8 cellular contexts compared by ENCODE assay signal in the genomic region with DNA sequence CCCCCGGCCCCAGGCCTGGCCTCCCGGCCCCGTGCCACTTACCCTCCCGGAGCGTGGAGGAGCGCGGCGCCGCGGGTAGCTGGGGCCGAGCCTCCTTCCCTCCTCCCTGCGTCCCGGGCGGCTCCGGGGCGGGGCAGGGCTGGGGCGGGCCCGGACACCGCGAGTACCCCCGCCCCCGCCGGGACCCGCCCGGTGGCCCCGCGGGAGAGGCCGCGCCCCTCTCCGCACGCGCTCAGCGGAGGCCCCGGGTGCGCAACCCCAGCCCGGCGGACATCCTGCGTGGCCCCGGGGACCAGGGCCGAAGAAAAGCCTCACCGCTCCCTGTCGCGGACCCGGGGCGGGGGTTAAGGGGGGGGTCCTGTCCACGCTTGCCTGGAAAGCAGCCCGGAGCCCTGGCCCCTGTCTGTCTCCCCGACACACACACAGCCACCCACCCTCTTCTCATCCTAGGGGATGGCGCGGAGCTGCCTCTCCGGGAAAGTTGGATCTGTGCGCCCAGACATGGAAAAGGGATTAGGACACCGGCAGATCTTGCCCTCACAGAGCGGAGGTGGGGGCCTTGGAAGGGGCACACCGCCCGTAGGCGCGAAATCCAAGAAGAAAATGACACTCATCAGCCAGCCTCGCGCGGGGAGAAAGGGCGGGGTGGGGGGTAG. TPM values are rescaled to one million over a fixed set of nuclear protein-coding genes. Genes with fewer than 3 reads are reported as not detected.
A peak's percentile ranks its signal among the peaks of the same experiment; 100 is the strongest.
DNase-seq lines count a peak whose midpoint lies in the region; ATAC-seq, FAIRE-seq and TF ChIP-seq lines count a peak whose summit lies in the region.

SYNE3 (minus strand) TSS at position 97 of the 656 bp plus-strand sequence. CDS start 40,829 bp downstream, outside the sequence.

- H3K27ac ChIP-seq in A549 (peak within 1 kb of the TSS; percentile 55 to 84; a peak in 5 of 6 replicates), kidney (ENCODE audit: low read depth in 2 of 2, low read length in 2 of 2) (peak within 1 kb of the TSS; percentile 32 to 54)

- no peaks in the 10 kb centered on the region for H3K27me3 ChIP-seq in bronchial epithelial cell (ENCODE audit: control insufficient read depth, insufficient read depth, low read length)

- H3K27ac Mint-ChIP-seq in T-cell, result peak within 1 kb of the TSS; percentile 100

- no peaks in the 10 kb centered on the region for H3K9me3 Mint-ChIP-seq in T-cell

- no peak for FAIRE-seq in A549 (lab: Jason Lieb, UNC)
- no peak for FAIRE-seq in bronchial epithelial cell (lab: Jason Lieb, UNC)
- FAIRE-seq in kidney (lab: Jason Lieb, UNC), result no peak

- peaks cover 6% of the 10 kb centered on the region for H3K36me3 Mint-ChIP-seq in T-cell

- no peaks in the 10 kb centered on the region for H3K27me3 Mint-ChIP-seq in T-cell

- no peak for TF ChIP-seq EP300 in A549 (IDR thresholded peaks at IDR 0.05)

- peak in 1 of 2 experiments; percentile 46 for DNase-seq in A549 (ENCODE audit: low read depth in 1 of 2, low spot score in 1 of 2)
- peak in 19 of 34 experiments; percentile 19 to 60 (median 32) for DNase-seq in T-cell
- no peak for DNase-seq in bronchial epithelial cell (ENCODE audit: low read depth)
- peak; percentile 82 for DNase-seq in kidney
- DNase-seq in stimulated activated CD8-positive, alpha-beta memory T cell treated with anti-CD3 and anti-CD28 coated beads, Interleukin-4, amount 100 ng/mL, for 48 hours, result peak; percentile 71
- no peak for DNase-seq in MV-4-11 (lab: John Stamatoyannopoulos, UW)

- no peak for TF ChIP-seq RAD21 in A549 (conservative IDR thresholded peaks at IDR 0.05 in 1 of 2, IDR thresholded peaks at IDR 0.05 in 1 of 2)

- intact Hi-C loops in kidney (cut with DNase I), result no loop called here

- H3K4me1 Mint-ChIP-seq in T-cell, result peaks cover 66 to 78% (median 72%) of the 10 kb centered on the region in 3 donors

- H3K4me2 ChIP-seq in A549, result peak within 1 kb of the TSS; percentile 100

- CTCF ChIA-PET in A549 (lab: Yijun Ruan, JAX) (interaction anchor here (0.7 to 3.6 kb wide), 9 partner anchors 9 to 71 kb away, joined by 3 to 14 read pairs (median 3); no protein-coding TSS in a partner anchor), T-cell (lab: Charles Lee) (interaction anchor here (0.6 to 2.8 kb wide), 9 partner anchors 9 to 781 kb away, joined by 3 to 20 read pairs (median 5); no protein-coding TSS in a partner anchor)

- POLR2A ChIA-PET in A549 (lab: Yijun Ruan, JAX) (no interaction called here), T-cell (lab: Charles Lee) (interaction anchor here in 1 of 2 donors (0.9 kb wide), 1 partner anchor 17 kb away, joined by 3 read pairs; no protein-coding TSS in a partner anchor)

- peak within 1 kb of the TSS; percentile 4 to 19 for H3K9ac ChIP-seq in kidney (ENCODE audit: low read length in 2 of 2)

- peak within 1 kb of the TSS; percentile 85 for H3K4me3 ChIP-seq in A549
- H3K4me3 ChIP-seq in bronchial epithelial cell (ENCODE audit: low read depth, low read length), result peak within 1 kb of the TSS; percentile 43
- H3K4me3 ChIP-seq in kidney (ENCODE audit: low read length in 2 of 2), result peak within 1 kb of the TSS; percentile 71 to 73

- H3K4me3 Mint-ChIP-seq in T-cell, result peak within 1 kb of the TSS; percentile 84 to 90 (median 88)

- TF ChIP-seq POLR2A in A549 (IDR thresholded peaks at IDR 0.05; ENCODE audit: low read length), result no peak

- H3K36me3 ChIP-seq in bronchial epithelial cell (ENCODE audit: control insufficient read depth, insufficient read depth, low read length), result no peaks in the 10 kb centered on the region
- H3K36me3 ChIP-seq in kidney (ENCODE audit: control insufficient read depth in 1 of 2, insufficient read depth in 2 of 2, low read length in 2 of 2), result no peaks in the 10 kb centered on the region

- 95% methylated on average over 12 of the region's 62 CpGs for WGBS in A549 (ENCODE audit: missing lambda C conversion rate)

- H3K4me1 ChIP-seq in A549, result peaks cover 11% of the 10 kb centered on the region; the same call in 2 of the 3 replicates
- peaks cover 3 to 19% of the 10 kb centered on the region in 2 donors for H3K4me1 ChIP-seq in kidney (ENCODE audit: control insufficient read depth in 1 of 2, insufficient read depth in 1 of 2, low read depth in 1 of 2, low read length in 2 of 2)

- no peak for TF ChIP-seq CTCF in A549 (IDR thresholded peaks at IDR 0.05)
- no peak for TF ChIP-seq CTCF in bronchial epithelial cell (IDR thresholded peaks at IDR 0.05; ENCODE audit: insufficient read depth, low read length, severe bottlenecking)
- TF ChIP-seq CTCF in kidney (IDR thresholded peaks at IDR 0.05; ENCODE audit: borderline replicate concordance, extremely low read depth, insufficient read depth), result no peak

- H3K9me3 ChIP-seq in A549 (no peaks in the 10 kb centered on the region), kidney (ENCODE audit: control insufficient read depth in 1 of 2, low read length in 2 of 2) (no peaks in the 10 kb centered on the region)

- ATAC-seq in A549 (peak; percentile 71 to 84), GM18867 (IDR thresholded peaks at IDR 0.05; ENCODE audit: unreplicated experiment) (peak; percentile 38), HG03095 (IDR thresholded peaks at IDR 0.05; ENCODE audit: unreplicated experiment) (peak; percentile 38), T-cell (replicated peaks in 1 of 4) (peak; percentile 67 to 75 (median 72))

TF ChIP-seq in A549, 52 proteins besides CTCF, POLR2A, EP300 and RAD21:
- TF ChIP-seq RFX5 (IDR thresholded peaks at IDR 0.05) (no peak), EHMT2 (IDR thresholded peaks at IDR 0.05; ENCODE audit: low read depth) (no peak), ELK1 (IDR thresholded peaks at IDR 0.05; ENCODE audit: low read depth, low read length) (no peak), CHD2 (IDR thresholded peaks at IDR 0.05; ENCODE audit: low read length, partially characterized antibody) (no peak), RCOR1 (IDR thresholded peaks at IDR 0.05; ENCODE audit: low read depth, low read length) (no peak), MAFK (IDR thresholded peaks at IDR 0.05; ENCODE audit: partially characterized antibody) (no peak), JUN (IDR thresholded peaks at IDR 0.05) (no peak), HOXB5 (CRISPR knock-in tag; IDR thresholded peaks at IDR 0.05) (no peak), BCL3 (IDR thresholded peaks at IDR 0.05) (no peak), KDM5A (IDR thresholded peaks at IDR 0.05) (no peak), RARB (CRISPR knock-in tag; IDR thresholded peaks at IDR 0.05) (no peak), HEYL (CRISPR knock-in tag; IDR thresholded peaks at IDR 0.05) (no peak), BHLHE40 (IDR thresholded peaks at IDR 0.05; ENCODE audit: low read depth, low read length) (no peak), MAZ (IDR thresholded peaks at IDR 0.05; ENCODE audit: borderline replicate concordance, low read depth, low read length) (no peak), HOXA7 (CRISPR knock-in tag; IDR thresholded peaks at IDR 0.05) (no peak), ZC3H11A (IDR thresholded peaks at IDR 0.05) (no peak), JUNB (IDR thresholded peaks at IDR 0.05) (no peak)
- TF ChIP-seq, protein P1, sequence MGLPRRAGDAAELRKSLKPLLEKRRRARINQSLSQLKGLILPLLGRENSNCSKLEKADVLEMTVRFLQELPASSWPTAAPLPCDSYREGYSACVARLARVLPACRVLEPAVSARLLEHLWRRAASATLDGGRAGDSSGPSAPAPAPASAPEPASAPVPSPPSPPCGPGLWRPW (IDR thresholded peaks at IDR 0.05), result no peak
TF ChIP-seq in A549: peak in this region for 0.

RNA-seq across cellular contexts. Expression of gene SYNE3, which starts in this region (rescaled TPM):
- polyA plus RNA-seq in A549 (2011; rRNA removed) (0.08 and 0.19 TPM in 2 replicates), A549 (2017; fragmentation: RNase III; extraction: RNeasy Plus Mini Kit Qiagen cat#74134 plus additional on column Dnase treatment) (0.04 to 0.05 TPM (median 0.04 TPM) in 3 replicates), kidney (ENCODE audit: insufficient read depth, low read depth, low replicate concordance) (0.54 TPM)
- 0.05 and 0.09 TPM in 2 replicates for polyA plus RNA-seq in A549 (2012; cell fraction: cytosol; rRNA removed)
- polyA plus RNA-seq in A549 (2012; cell fraction: nucleus; rRNA removed), result 0.18 and 0.41 TPM in 2 replicates
- 0.15 and 0.29 TPM in 2 replicates for polyA minus RNA-seq in A549 (2011; rRNA and poly(A)+ RNA removed)
- total RNA-seq in T-cell (10 to 100 TPM; 55.6 to 92.3 (median 77.8) TPM), bronchial epithelial cell (4.6 and 5.3 TPM in 2 replicates), kidney (18.5 TPM)

Comparison
In these comparisons a context has a peak if more than half of its experiments do, and no peak if none do; other contexts are left out.
1. Peak in ATAC-seq, H3K4me3 ChIP-seq, H3K27ac ChIP-seq and H3K4me2 ChIP-seq in A549; RNA of the gene not detected or under 1 TPM.
2. DNase-seq: peak in T-cell (19 of 34), kidney (single experiment) and stimulated activated CD8-positive, alpha-beta memory T cell treated with anti-CD3 and anti-CD28 coated beads, Interleukin-4, amount 100 ng/mL, for 48 hours (single experiment); none in bronchial epithelial cell (single experiment) and MV-4-11 (single experiment).
3. Peak in every context shown above with its lines, with median percentiles within 50 percentile points of each other: ATAC-seq and H3K4me3 ChIP-seq.